Comparison of ENCODE assay signal across 8 cellular contexts in the genomic region with DNA sequence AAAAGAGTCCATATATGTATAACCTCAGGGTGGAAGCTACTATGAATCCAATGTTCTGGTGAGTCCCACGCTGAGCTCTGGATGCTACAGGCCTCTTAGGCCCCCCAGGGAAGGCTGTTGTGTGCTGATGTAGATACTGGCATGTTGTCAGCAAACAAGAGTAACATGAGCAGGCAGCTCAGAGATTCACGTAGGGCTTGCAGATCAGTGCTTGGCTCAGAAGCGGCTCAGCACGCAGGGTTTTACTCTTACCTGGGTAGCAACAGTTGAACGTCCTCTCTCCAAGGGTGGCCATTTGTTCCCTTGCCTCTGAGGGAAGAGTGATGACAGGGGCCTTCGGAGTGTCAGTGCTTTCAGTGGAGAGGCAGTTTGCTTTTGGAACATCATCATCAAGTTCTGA.
"Had no signal": no experiment of that assay in that cellular context is flagged by ENCODE, and none has a peak within 500 bp of the region (broad histone marks: within the 10 kb centered on the region; RNA-seq: fewer than 3 reads in every experiment).

No MANE protein-coding gene starts in this region.

- DNase-seq: IMR-90, KBM-7, KG1 had no signal

- H3K4me3 Mint-ChIP-seq: IgD-negative memory B cell had no signal

- H3K27ac ChIP-seq: HL-60, KMS-11 had no signal

- H3K4me2 ChIP-seq: KMS-11 had no signal

- H3K9me3 Mint-ChIP-seq: IgD-negative memory B cell had no signal

- H3K4me3 ChIP-seq: K562 had no signal

- H3K27ac Mint-ChIP-seq: IgD-negative memory B cell had no signal

- ATAC-seq: HepG2, K562 had no signal

- FAIRE-seq: HepG2, K562 had no signal
